2 cellular contexts compared by ENCODE assay signal in genomic region chr1:154420961-154421924, GRCh38.
TF ChIP-seq lines count a peak whose summit lies in the region.

No MANE protein-coding gene starts in this region.

TF ChIP-seq in A549, 52 proteins besides CTCF, POLR2A, EP300 and RAD21:
- TF ChIP-seq SREBF2 (IDR thresholded peaks at IDR 0.05) (no peak), RARB (CRISPR knock-in tag; IDR thresholded peaks at IDR 0.05) (no peak), MAFK (IDR thresholded peaks at IDR 0.05; ENCODE audit: partially characterized antibody) (no peak), FOSB (CRISPR knock-in tag; IDR thresholded peaks at IDR 0.05) (no peak), CHD4 (IDR thresholded peaks at IDR 0.05; ENCODE audit: borderline replicate concordance) (no peak), POLR2AphosphoS2 (conservative IDR thresholded peaks at IDR 0.05; ENCODE audit: low read length) (no peak), HOXA7 (CRISPR knock-in tag; IDR thresholded peaks at IDR 0.05) (no peak), HDAC2 (IDR thresholded peaks at IDR 0.05) (no peak), HOXB13 (CRISPR knock-in tag; IDR thresholded peaks at IDR 0.05; ENCODE audit: low read depth) (no peak), FOXS1 (CRISPR knock-in tag; IDR thresholded peaks at IDR 0.05) (no peak)

TF ChIP-seq in H1, 55 proteins besides CTCF, POLR2A, EP300 and RAD21:
- no peak for TF ChIP-seq SIX5 (IDR thresholded peaks at IDR 0.05; ENCODE audit: low read depth, low read length)
- no peak for TF ChIP-seq ATF2 (IDR thresholded peaks at IDR 0.05; ENCODE audit: low read length)
- no peak for TF ChIP-seq TAF7 (optimal IDR thresholded peaks at IDR 0.05; ENCODE audit: borderline replicate concordance, low read depth, low read length)
- no peak for TF ChIP-seq MAX (IDR thresholded peaks at IDR 0.05)
- TF ChIP-seq CTBP2 (IDR thresholded peaks at IDR 0.05; ENCODE audit: borderline replicate concordance, insufficient read depth, insufficient read length, low read length): no peak
- TF ChIP-seq CEBPB (IDR thresholded peaks at IDR 0.05; ENCODE audit: low read depth, low read length): no peak
- no peak for TF ChIP-seq MAFK (IDR thresholded peaks at IDR 0.05; ENCODE audit: low read depth, low read length)
